ENCODE assay signal across 26 cellular contexts in genomic region chr16:1554826-1555445, GRCh38. TPM values are rescaled to one million over a fixed set of nuclear protein-coding genes. Genes with fewer than 3 reads are reported as not detected.
DNase-seq lines count a peak whose midpoint lies in the region; FAIRE-seq and TF ChIP-seq lines count a peak whose summit lies in the region.
"Had no signal": no experiment of that assay in that cellular context is flagged by ENCODE, and none has a peak within 500 bp of the region (broad histone marks: within the 10 kb centered on the region; RNA-seq: fewer than 3 reads in every experiment).

No MANE protein-coding gene starts in this region.

- no peak overlapping the region for H3K4ac ChIP-seq in H1 (replicated peaks; ENCODE audit: insufficient read length, low read depth, low read length)

- 92% methylated on average over 34 of the region's 34 CpGs; no CpG with 5 or more reads in 1 of the 2 experiments for WGBS in H1 (ENCODE audit: extremely low coverage in 1 of 2, insufficient coverage in 1 of 2, insufficient read length in 1 of 2, insufficient replicate concordance in 2 of 2, low coverage in 1 of 2, low lambda C conversion rate in 2 of 2, missing lambda C conversion rate in 1 of 2), 2 experiments

- H3K23me2 ChIP-seq in H1 (ENCODE audit: low read depth, low read length), result no peaks in the 10 kb centered on the region

- TF ChIP-seq RAD21 in H1 (IDR thresholded peaks at IDR 0.05 in 1 of 2, conservative IDR thresholded peaks at IDR 0.05 in 1 of 2; ENCODE audit: low read depth in 2 of 2, low read length in 2 of 2), result no peak

- no peak for TF ChIP-seq EP300 in H1 (IDR thresholded peaks at IDR 0.05; ENCODE audit: borderline replicate concordance in 1 of 2, low read depth in 2 of 2, low read length in 2 of 2)

- H3K56ac ChIP-seq in H1 (replicated peaks; ENCODE audit: insufficient read length, low read depth, low read length), result no peak overlapping the region

- DNase-seq in activated T-cell treated with anti-CD3 and anti-CD28 coated beads, Interleukin-2, amount 50 U/mL, for 24 hours, result no peak
- DNase-seq in activated T-cell treated with anti-CD3 and anti-CD28 coated beads, Interleukin-2, amount 50 U/mL, for 1 hour, result no peak
- DNase-seq in BE2C, result peak; percentile 3
- no peak for DNase-seq in RWPE1 (ENCODE audit: low spot score)
- no peak for DNase-seq in H1 (ENCODE audit: low read depth in 1 of 2, low spot score in 2 of 2)
- no peak for DNase-seq in MV-4-11 (lab: John Stamatoyannopoulos, UW)
- DNase-seq in EL, result no peak
- no peak for DNase-seq in NCI-H446 treated with DMSO at 0.1 percent for 48 hours (lab: John Stamatoyannopoulos, UW)
- DNase-seq: AML-193; CD8-positive, alpha-beta T cell; COR-L47; DMS 273 treated with DMSO at 0.1 percent for 48 hours; DMS53; DND-41; GM23248; HFFc6; IMR-90 had no signal

- H3K9me3 Mint-ChIP-seq in activated T-cell treated with anti-CD3 and anti-CD28 coated beads, Interleukin-2, amount 50 U/mL, for 24 hours, result no peaks in the 10 kb centered on the region
- H3K9me3 Mint-ChIP-seq: CD8-positive, alpha-beta T cell; HFFc6 had no signal

- H2AK5ac ChIP-seq in H1 (ENCODE audit: low read depth, low read length), result no peak overlapping the region

- no peak overlapping the region for H4K8ac ChIP-seq in H1 (ENCODE audit: extremely low read depth, insufficient read depth, low read length)

- H3K4me3 Mint-ChIP-seq in activated T-cell treated with anti-CD3 and anti-CD28 coated beads, Interleukin-2, amount 50 U/mL, for 24 hours, result no peak overlapping the region
- H3K4me3 Mint-ChIP-seq: CD8-positive, alpha-beta T cell; HFFc6 had no signal

- H3K27me3 Mint-ChIP-seq in activated T-cell treated with anti-CD3 and anti-CD28 coated beads, Interleukin-2, amount 50 U/mL, for 24 hours, result no peaks in the 10 kb centered on the region

- no peak overlapping the region for H4K5ac ChIP-seq in H1 (ENCODE audit: insufficient read length, low read depth, low read length)

- peaks cover 30% of the 10 kb centered on the region for H3K4me1 Mint-ChIP-seq in activated T-cell treated with anti-CD3 and anti-CD28 coated beads, Interleukin-2, amount 50 U/mL, for 24 hours (ENCODE audit: low read depth)
- H3K4me1 Mint-ChIP-seq: CD14-positive monocyte had no signal

- H3K4me1 ChIP-seq in BE2C (no peaks in the 10 kb centered on the region), H1 (replicated peaks in 1 of 4; ENCODE audit: control insufficient read depth in 3 of 4, insufficient read depth in 4 of 4, low read length in 3 of 4) (peaks cover 0 to 3% (median 0%) of the 10 kb centered on the region in 4 experiments; a peak in 1 of 7 replicates)
- H3K4me1 ChIP-seq: A549 had no signal

- H3K23ac ChIP-seq in H1 (ENCODE audit: insufficient read length), result no peak overlapping the region

- H3K27ac Mint-ChIP-seq in activated T-cell treated with anti-CD3 and anti-CD28 coated beads, Interleukin-2, amount 50 U/mL, for 24 hours, result peak overlapping the region; percentile 64
- H3K27ac Mint-ChIP-seq: HFFc6 had no signal

- no peak overlapping the region for H2BK20ac ChIP-seq in H1 (ENCODE audit: low read length)

- no peak overlapping the region for H4K91ac ChIP-seq in H1 (replicated peaks; ENCODE audit: insufficient read length, low read length)

- H3K9ac ChIP-seq in H1 (replicated peaks in 1 of 4; ENCODE audit: extremely low read depth in 1 of 4, low read depth in 3 of 4, low read length in 3 of 4), result no peak overlapping the region
- H3K9ac ChIP-seq: BLaER1, GM23248 had no signal

- no peak overlapping the region for H2AFZ ChIP-seq in H1 (ENCODE audit: low read length)
- H2AFZ ChIP-seq: GM23248 had no signal

- H3K79me2 ChIP-seq in H1 (ENCODE audit: control insufficient read depth in 1 of 2, insufficient read depth in 2 of 2, low read length in 2 of 2), result no peaks in the 10 kb centered on the region

- CTCF ChIA-PET in RWPE1 (lab: Yijun Ruan, JAX), result no interaction called here
- CTCF ChIA-PET in H1 (lab: Charles Lee; ENCODE audit: partially characterized antibody), result no interaction called here

- TF ChIP-seq POLR2A in H1 (IDR thresholded peaks at IDR 0.05; ENCODE audit: control extremely low read depth in 1 of 2, low read depth in 2 of 2, low read length in 2 of 2), result no peak

- H3K27ac ChIP-seq in RWPE1 (peak overlapping the region; percentile 29), H1 (ENCODE audit: low read depth, low read length) (no peak overlapping the region)
- H3K27ac ChIP-seq: 22Rv1, A549, BLaER1, GM23248 had no signal

- peaks cover 79% of the 10 kb centered on the region for H3K36me3 Mint-ChIP-seq in activated T-cell treated with anti-CD3 and anti-CD28 coated beads, Interleukin-2, amount 50 U/mL, for 24 hours (ENCODE audit: low read depth)

- TF ChIP-seq CTCF in BE2C (IDR thresholded peaks at IDR 0.05; ENCODE audit: low read depth, low read length) (no peak), RWPE1 (conservative IDR thresholded peaks at IDR 0.05; ENCODE audit: low read depth) (no peak), H1 (IDR thresholded peaks at IDR 0.05; ENCODE audit: control extremely low read depth in 1 of 3, insufficient read depth in 1 of 3, low read depth in 1 of 3, low read length in 3 of 3) (no peak)

- no peaks in the 10 kb centered on the region; the same call in 1 of the 2 replicates for H3K79me1 ChIP-seq in H1 (ENCODE audit: low read depth, low read length)

- H3K9me3 ChIP-seq in BE2C (no peaks in the 10 kb centered on the region), H1 (ENCODE audit: insufficient read depth in 2 of 2, low read depth in 1 of 2, low read length in 1 of 2) (no peaks in the 10 kb centered on the region)
- H3K9me3 ChIP-seq: A549, BLaER1 had no signal

- no peak overlapping the region for H2BK120ac ChIP-seq in H1 (replicated peaks; ENCODE audit: low read depth, low read length)

- 0 out of 2 replicates have a peak overlapping the region, but pooled peaks have one; percentile 68 for H2BK12ac ChIP-seq in H1 (ENCODE audit: low read depth, low read length)

- POLR2A ChIA-PET in RWPE1 (lab: Yijun Ruan, JAX; ENCODE audit: low non-redundant PET) (no interaction called here), H1 (lab: Charles Lee; ENCODE audit: partially characterized antibody) (no interaction called here)

- H3K4me3 ChIP-seq in BE2C (ENCODE audit: low read depth, low read length), result no peak overlapping the region
- H3K4me3 ChIP-seq in H1 (ENCODE audit: extremely low read depth in 1 of 4, insufficient read depth in 2 of 4, low read depth in 3 of 4, low read length in 4 of 4), result no peak overlapping the region
- H3K4me3 ChIP-seq: A549, BLaER1, GM23248 had no signal

- H3K14ac ChIP-seq in H1 (ENCODE audit: insufficient read length), result no peak overlapping the region

- peaks cover 1 to 3% of the 10 kb centered on the region in 2 experiments for H4K20me1 ChIP-seq in H1 (replicated peaks in 1 of 2; ENCODE audit: control insufficient read depth in 1 of 2, insufficient read depth in 2 of 2, low read length in 2 of 2)
- H4K20me1 ChIP-seq: BLaER1 had no signal

- H3K27me3 ChIP-seq in BE2C, result no peaks in the 10 kb centered on the region
- H3K27me3 ChIP-seq in H1 (replicated peaks in 1 of 4; ENCODE audit: control insufficient read depth in 3 of 4, extremely low read depth in 1 of 4, insufficient read depth in 3 of 4, low read length in 3 of 4), result no peaks in the 10 kb centered on the region
- H3K27me3 ChIP-seq: BLaER1 had no signal

- no peak for FAIRE-seq in H1 (lab: Jason Lieb, UNC)
- FAIRE-seq: A549, G401.6, GM12892, GM18507, H54, HTR-8/SVneo had no signal

- no peak overlapping the region for H3K18ac ChIP-seq in H1 (ENCODE audit: extremely low read depth, low read length)

- peaks cover 3% of the 10 kb centered on the region; the same call in 1 of the 2 replicates for H3K36me3 ChIP-seq in BE2C
- peaks cover 2 to 12% (median 5%) of the 10 kb centered on the region in 4 experiments; a peak in 4 of 8 replicates for H3K36me3 ChIP-seq in H1 (ENCODE audit: control insufficient read depth in 2 of 4, insufficient read depth in 4 of 4, low read length in 3 of 4)

- H2BK15ac ChIP-seq in H1 (ENCODE audit: low read length), result no peak overlapping the region

- H2BK5ac ChIP-seq in H1 (ENCODE audit: low read depth, low read length), result peak overlapping the region; percentile 12; the same call in 1 of the 2 replicates

- no peak overlapping the region for H3K4me2 ChIP-seq in H1 (ENCODE audit: insufficient read depth in 1 of 2, low read depth in 2 of 2, low read length in 2 of 2)
- H3K4me2 ChIP-seq: A549, BLaER1 had no signal

RNA-seq across cellular contexts. Expression of gene TMEM204, which starts 21.5 kb away (rescaled TPM):
- 21.0 TPM for polyA plus RNA-seq in BE2C (2012; ENCODE audit: insufficient read depth, insufficient read length, low read depth)
- total RNA-seq in H1 (2021; fragmentation: NEBNext Ultra II Directional; extraction: Animal tissue kit (Norgen Biotek cat#: 25700)), result not detected in 2 replicates
- polyA plus RNA-seq in H1 (2011; rRNA removed), result 0.03 TPM in 1 of 2 replicates, not detected in the other
- 0.05 TPM for polyA plus RNA-seq in H1 (2011; cell fraction: cytosol; rRNA removed)
- not detected for polyA plus RNA-seq in H1 (2011; cell fraction: nucleus; rRNA removed)
- polyA plus RNA-seq in H1 (2012, experiment 1 of 2), result 0.12 to 0.37 TPM (median 0.21 TPM) in 4 replicates
- polyA plus RNA-seq in H1 (2012, experiment 2 of 2), result 0.16 TPM
- 0.08 TPM for polyA plus RNA-seq in H1 (2013, experiment 1 of 2)
- polyA plus RNA-seq in H1 (2013, experiment 2 of 2), result 0.02 TPM
- polyA minus RNA-seq in H1 (2011; rRNA and poly(A)+ RNA removed), result not detected in 2 replicates
- not detected for polyA minus RNA-seq in H1 (2011; cell fraction: cytosol; rRNA and poly(A)+ RNA removed)
- polyA minus RNA-seq in H1 (2011; cell fraction: nucleus; rRNA and poly(A)+ RNA removed), result not detected
- polyA plus RNA-seq: A549 had no signal

RNA-seq across cellular contexts. Expression of gene IFT140, which starts 56.9 kb away (rescaled TPM):
- polyA plus RNA-seq in BE2C (2012; ENCODE audit: insufficient read depth, insufficient read length, low read depth), result 7.8 TPM
- 20.6 and 20.9 TPM in 2 replicates for total RNA-seq in H1 (2021; fragmentation: NEBNext Ultra II Directional; extraction: Animal tissue kit (Norgen Biotek cat#: 25700))
- polyA plus RNA-seq in H1 (2011; rRNA removed), result 9.7 and 16.1 TPM in 2 replicates
- 12.5 TPM for polyA plus RNA-seq in H1 (2011; cell fraction: cytosol; rRNA removed)
- 49.0 TPM for polyA plus RNA-seq in H1 (2011; cell fraction: nucleus; rRNA removed)
- polyA plus RNA-seq in H1 (2012, experiment 1 of 2), result 14.1 to 26.4 TPM (median 19.7 TPM) in 4 replicates
- 12.9 TPM for polyA plus RNA-seq in H1 (2012, experiment 2 of 2)
- polyA plus RNA-seq in H1 (2013, experiment 1 of 2), result 8.0 TPM
- 7.3 TPM for polyA plus RNA-seq in H1 (2013, experiment 2 of 2)
- polyA minus RNA-seq in H1 (2011; rRNA and poly(A)+ RNA removed), result 26.4 and 41.3 TPM in 2 replicates
- polyA minus RNA-seq in H1 (2011; cell fraction: cytosol; rRNA and poly(A)+ RNA removed), result 15.2 TPM
- 43.1 TPM for polyA minus RNA-seq in H1 (2011; cell fraction: nucleus; rRNA and poly(A)+ RNA removed)

RNA-seq across cellular contexts. Expression of gene CRAMP1, which starts 57.2 kb away (rescaled TPM):
- polyA plus RNA-seq in BE2C (2012; ENCODE audit: insufficient read depth, insufficient read length, low read depth), result 23.8 TPM
- 23.2 and 26.2 TPM in 2 replicates for total RNA-seq in H1 (2021; fragmentation: NEBNext Ultra II Directional; extraction: Animal tissue kit (Norgen Biotek cat#: 25700))
- 19.2 and 31.0 TPM in 2 replicates for polyA plus RNA-seq in H1 (2011; rRNA removed)
- polyA plus RNA-seq in H1 (2011; cell fraction: cytosol; rRNA removed), result 13.1 TPM
- polyA plus RNA-seq in H1 (2011; cell fraction: nucleus; rRNA removed), result 52.6 TPM
- 16.3 to 23.4 TPM (median 19.7 TPM) in 4 replicates for polyA plus RNA-seq in H1 (2012, experiment 1 of 2)
- 8.7 TPM for polyA plus RNA-seq in H1 (2012, experiment 2 of 2)
- 10.7 TPM for polyA plus RNA-seq in H1 (2013, experiment 1 of 2)
- 11.4 TPM for polyA plus RNA-seq in H1 (2013, experiment 2 of 2)
- 20.1 and 23.0 TPM in 2 replicates for polyA minus RNA-seq in H1 (2011; rRNA and poly(A)+ RNA removed)
- polyA minus RNA-seq in H1 (2011; cell fraction: cytosol; rRNA and poly(A)+ RNA removed), result 13.2 TPM
- polyA minus RNA-seq in H1 (2011; cell fraction: nucleus; rRNA and poly(A)+ RNA removed), result 18.7 TPM
